1 cellular context compared by ENCODE assay signal in the genomic region with DNA sequence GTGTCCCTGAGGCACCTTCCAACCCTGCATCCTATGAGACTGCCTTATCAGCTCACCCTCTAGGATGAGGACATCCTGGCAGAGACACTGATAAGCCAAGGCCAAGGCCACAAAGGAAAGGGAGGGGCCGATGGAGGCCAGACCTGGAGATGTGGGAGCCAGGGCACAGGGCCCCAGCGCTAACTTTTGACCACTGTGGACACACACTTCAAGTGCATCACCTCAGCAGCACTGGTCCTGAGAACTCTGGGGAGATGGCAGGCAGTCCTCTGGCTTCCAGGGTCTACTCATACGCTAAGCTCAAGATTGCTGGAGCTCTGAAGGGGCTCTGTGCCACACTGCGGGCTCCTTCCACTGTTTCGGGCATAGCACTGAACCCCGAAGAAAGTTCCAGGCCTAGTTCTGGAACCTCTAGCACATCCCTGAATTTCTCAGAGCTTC.
TF ChIP-seq lines count a peak whose summit lies in the region.

No MANE protein-coding gene starts in this region.

TF ChIP-seq in HepG2, 621 proteins besides CTCF, POLR2A, EP300 and RAD21 (continued from another document and continues in another):
- TF ChIP-seq, protein P1, sequence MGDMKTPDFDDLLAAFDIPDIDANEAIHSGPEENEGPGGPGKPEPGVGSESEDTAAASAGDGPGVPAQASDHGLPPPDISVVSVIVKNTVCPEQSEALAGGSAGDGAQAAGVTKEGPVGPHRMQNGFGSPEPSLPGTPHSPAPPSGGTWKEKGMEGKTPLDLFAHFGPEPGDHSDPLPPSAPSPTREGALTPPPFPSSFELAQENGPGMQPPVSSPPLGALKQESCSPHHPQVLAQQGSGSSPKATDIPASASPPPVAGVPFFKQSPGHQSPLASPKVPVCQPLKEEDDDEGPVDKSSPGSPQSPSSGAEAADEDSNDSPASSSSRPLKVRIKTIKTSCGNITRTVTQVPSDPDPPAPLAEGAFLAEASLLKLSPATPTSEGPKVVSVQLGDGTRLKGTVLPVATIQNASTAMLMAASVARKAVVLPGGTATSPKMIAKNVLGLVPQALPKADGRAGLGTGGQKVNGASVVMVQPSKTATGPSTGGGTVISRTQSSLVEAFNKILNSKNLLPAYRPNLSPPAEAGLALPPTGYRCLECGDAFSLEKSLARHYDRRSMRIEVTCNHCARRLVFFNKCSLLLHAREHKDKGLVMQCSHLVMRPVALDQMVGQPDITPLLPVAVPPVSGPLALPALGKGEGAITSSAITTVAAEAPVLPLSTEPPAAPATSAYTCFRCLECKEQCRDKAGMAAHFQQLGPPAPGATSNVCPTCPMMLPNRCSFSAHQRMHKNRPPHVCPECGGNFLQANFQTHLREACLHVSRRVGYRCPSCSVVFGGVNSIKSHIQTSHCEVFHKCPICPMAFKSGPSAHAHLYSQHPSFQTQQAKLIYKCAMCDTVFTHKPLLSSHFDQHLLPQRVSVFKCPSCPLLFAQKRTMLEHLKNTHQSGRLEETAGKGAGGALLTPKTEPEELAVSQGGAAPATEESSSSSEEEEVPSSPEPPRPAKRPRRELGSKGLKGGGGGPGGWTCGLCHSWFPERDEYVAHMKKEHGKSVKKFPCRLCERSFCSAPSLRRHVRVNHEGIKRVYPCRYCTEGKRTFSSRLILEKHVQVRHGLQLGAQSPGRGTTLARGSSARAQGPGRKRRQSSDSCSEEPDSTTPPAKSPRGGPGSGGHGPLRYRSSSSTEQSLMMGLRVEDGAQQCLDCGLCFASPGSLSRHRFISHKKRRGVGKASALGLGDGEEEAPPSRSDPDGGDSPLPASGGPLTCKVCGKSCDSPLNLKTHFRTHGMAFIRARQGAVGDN (CRISPR knock-in tag; IDR thresholded peaks at IDR 0.05) = 0 out of 2 replicates have a peak, but pooled peaks have one; percentile 19
- TF ChIP-seq SP4 (CRISPR knock-in tag; IDR thresholded peaks at IDR 0.05) = no peak
- TF ChIP-seq TEAD3 (CRISPR knock-in tag; optimal IDR thresholded peaks at IDR 0.05; ENCODE audit: borderline replicate concordance) = no peak
- TF ChIP-seq, protein P2, sequence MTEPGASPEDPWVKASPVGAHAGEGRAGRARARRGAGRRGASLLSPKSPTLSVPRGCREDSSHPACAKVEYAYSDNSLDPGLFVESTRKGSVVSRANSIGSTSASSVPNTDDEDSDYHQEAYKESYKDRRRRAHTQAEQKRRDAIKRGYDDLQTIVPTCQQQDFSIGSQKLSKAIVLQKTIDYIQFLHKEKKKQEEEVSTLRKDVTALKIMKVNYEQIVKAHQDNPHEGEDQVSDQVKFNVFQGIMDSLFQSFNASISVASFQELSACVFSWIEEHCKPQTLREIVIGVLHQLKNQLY (CRISPR knock-in tag; IDR thresholded peaks at IDR 0.05) = no peak
- no peak for TF ChIP-seq ZEB1 (IDR thresholded peaks at IDR 0.05; ENCODE audit: insufficient replicate concordance, low read depth)
- no peak for TF ChIP-seq MAFF (IDR thresholded peaks at IDR 0.05; ENCODE audit: low read depth, low read length)
- TF ChIP-seq ZKSCAN1 (IDR thresholded peaks at IDR 0.05; ENCODE audit: low read length) = no peak
- no peak for TF ChIP-seq ZNF331 (CRISPR knock-in tag; IDR thresholded peaks at IDR 0.05)
- TF ChIP-seq GATAD1 (CRISPR knock-in tag; IDR thresholded peaks at IDR 0.05) = 0 out of 2 replicates have a peak, but pooled peaks have one; percentile 11
- TF ChIP-seq DPF2 (CRISPR knock-in tag; IDR thresholded peaks at IDR 0.05; ENCODE audit: borderline replicate concordance, low read depth) = no peak
- no peak for TF ChIP-seq SOX5 (CRISPR knock-in tag; IDR thresholded peaks at IDR 0.05; ENCODE audit: borderline replicate concordance)
- TF ChIP-seq TARDBP (CRISPR knock-in tag; IDR thresholded peaks at IDR 0.05) = peak; percentile 55; the same call in 1 of the 2 replicates
- TF ChIP-seq MAZ (IDR thresholded peaks at IDR 0.05; ENCODE audit: borderline replicate concordance, low read depth, low read length) = no peak
- TF ChIP-seq MAZ (CRISPR knock-in tag; IDR thresholded peaks at IDR 0.05; ENCODE audit: low read depth) = no peak
- TF ChIP-seq ZNF792 (CRISPR knock-in tag; IDR thresholded peaks at IDR 0.05) = no peak
- no peak for TF ChIP-seq CEBPB (IDR thresholded peaks at IDR 0.05; ENCODE audit: borderline replicate concordance, low read depth, low read length)
- TF ChIP-seq NPAS2 (CRISPR knock-in tag; IDR thresholded peaks at IDR 0.05; ENCODE audit: borderline replicate concordance) = no peak
- TF ChIP-seq ZNF282 (IDR thresholded peaks at IDR 0.05; ENCODE audit: partially characterized antibody) = no peak
- no peak for TF ChIP-seq NCOA5 (CRISPR knock-in tag; IDR thresholded peaks at IDR 0.05)
- TF ChIP-seq EEA1 (CRISPR knock-in tag; IDR thresholded peaks at IDR 0.05; ENCODE audit: borderline replicate concordance) = no peak
- TF ChIP-seq ZNF724P (CRISPR knock-in tag; IDR thresholded peaks at IDR 0.05; ENCODE audit: borderline replicate concordance) = no peak
- TF ChIP-seq MED13 (CRISPR knock-in tag; IDR thresholded peaks at IDR 0.05) = no peak
- no peak for TF ChIP-seq ZNF598 (CRISPR knock-in tag; IDR thresholded peaks at IDR 0.05; ENCODE audit: borderline replicate concordance)
- TF ChIP-seq SAP130 (CRISPR knock-in tag; IDR thresholded peaks at IDR 0.05; ENCODE audit: low read depth) = 0 out of 2 replicates have a peak, but pooled peaks have one; percentile 18
- no peak for TF ChIP-seq ZNF326 (CRISPR knock-in tag; IDR thresholded peaks at IDR 0.05; ENCODE audit: borderline replicate concordance)
- TF ChIP-seq HIVEP1 (CRISPR knock-in tag; IDR thresholded peaks at IDR 0.05) = no peak
- no peak for TF ChIP-seq ZSCAN12 (CRISPR knock-in tag; IDR thresholded peaks at IDR 0.05)
- TF ChIP-seq SETDB1 (CRISPR knock-in tag; IDR thresholded peaks at IDR 0.05; ENCODE audit: borderline replicate concordance) = no peak
- TF ChIP-seq ZNF180 (CRISPR knock-in tag; IDR thresholded peaks at IDR 0.05; ENCODE audit: borderline replicate concordance, low read depth) = no peak
- no peak for TF ChIP-seq ZNF605 (CRISPR knock-in tag; IDR thresholded peaks at IDR 0.05)
- TF ChIP-seq, protein P3, sequence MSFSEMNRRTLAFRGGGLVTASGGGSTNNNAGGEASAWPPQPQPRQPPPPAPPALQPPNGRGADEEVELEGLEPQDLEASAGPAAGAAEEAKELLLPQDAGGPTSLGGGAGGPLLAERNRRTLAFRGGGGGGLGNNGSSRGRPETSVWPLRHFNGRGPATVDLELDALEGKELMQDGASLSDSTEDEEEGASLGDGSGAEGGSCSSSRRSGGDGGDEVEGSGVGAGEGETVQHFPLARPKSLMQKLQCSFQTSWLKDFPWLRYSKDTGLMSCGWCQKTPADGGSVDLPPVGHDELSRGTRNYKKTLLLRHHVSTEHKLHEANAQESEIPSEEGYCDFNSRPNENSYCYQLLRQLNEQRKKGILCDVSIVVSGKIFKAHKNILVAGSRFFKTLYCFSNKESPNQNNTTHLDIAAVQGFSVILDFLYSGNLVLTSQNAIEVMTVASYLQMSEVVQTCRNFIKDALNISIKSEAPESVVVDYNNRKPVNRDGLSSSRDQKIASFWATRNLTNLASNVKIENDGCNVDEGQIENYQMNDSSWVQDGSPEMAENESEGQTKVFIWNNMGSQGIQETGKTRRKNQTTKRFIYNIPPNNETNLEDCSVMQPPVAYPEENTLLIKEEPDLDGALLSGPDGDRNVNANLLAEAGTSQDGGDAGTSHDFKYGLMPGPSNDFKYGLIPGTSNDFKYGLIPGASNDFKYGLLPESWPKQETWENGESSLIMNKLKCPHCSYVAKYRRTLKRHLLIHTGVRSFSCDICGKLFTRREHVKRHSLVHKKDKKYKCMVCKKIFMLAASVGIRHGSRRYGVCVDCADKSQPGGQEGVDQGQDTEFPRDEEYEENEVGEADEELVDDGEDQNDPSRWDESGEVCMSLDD (CRISPR knock-in tag; IDR thresholded peaks at IDR 0.05; ENCODE audit: borderline replicate concordance) = no peak
- TF ChIP-seq, protein P4, sequence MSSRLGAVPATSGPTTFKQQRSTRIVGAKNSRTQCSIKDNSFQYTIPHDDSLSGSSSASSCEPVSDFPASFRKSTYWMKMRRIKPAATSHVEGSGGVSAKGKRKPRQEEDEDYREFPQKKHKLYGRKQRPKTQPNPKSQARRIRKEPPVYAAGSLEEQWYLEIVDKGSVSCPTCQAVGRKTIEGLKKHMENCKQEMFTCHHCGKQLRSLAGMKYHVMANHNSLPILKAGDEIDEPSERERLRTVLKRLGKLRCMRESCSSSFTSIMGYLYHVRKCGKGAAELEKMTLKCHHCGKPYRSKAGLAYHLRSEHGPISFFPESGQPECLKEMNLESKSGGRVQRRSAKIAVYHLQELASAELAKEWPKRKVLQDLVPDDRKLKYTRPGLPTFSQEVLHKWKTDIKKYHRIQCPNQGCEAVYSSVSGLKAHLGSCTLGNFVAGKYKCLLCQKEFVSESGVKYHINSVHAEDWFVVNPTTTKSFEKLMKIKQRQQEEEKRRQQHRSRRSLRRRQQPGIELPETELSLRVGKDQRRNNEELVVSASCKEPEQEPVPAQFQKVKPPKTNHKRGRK (CRISPR knock-in tag; IDR thresholded peaks at IDR 0.05) = no peak
- TF ChIP-seq MIER2 (CRISPR knock-in tag; IDR thresholded peaks at IDR 0.05) = no peak
- no peak for TF ChIP-seq GLI4 (CRISPR knock-in tag; IDR thresholded peaks at IDR 0.05; ENCODE audit: borderline replicate concordance)
- no peak for TF ChIP-seq MEIS2 (CRISPR knock-in tag; IDR thresholded peaks at IDR 0.05)
- no peak for TF ChIP-seq ZBTB21 (CRISPR knock-in tag; IDR thresholded peaks at IDR 0.05)
- TF ChIP-seq PCBP1 (IDR thresholded peaks at IDR 0.05; ENCODE audit: borderline replicate concordance, low read depth, low read length) = no peak
- TF ChIP-seq, protein P5, sequence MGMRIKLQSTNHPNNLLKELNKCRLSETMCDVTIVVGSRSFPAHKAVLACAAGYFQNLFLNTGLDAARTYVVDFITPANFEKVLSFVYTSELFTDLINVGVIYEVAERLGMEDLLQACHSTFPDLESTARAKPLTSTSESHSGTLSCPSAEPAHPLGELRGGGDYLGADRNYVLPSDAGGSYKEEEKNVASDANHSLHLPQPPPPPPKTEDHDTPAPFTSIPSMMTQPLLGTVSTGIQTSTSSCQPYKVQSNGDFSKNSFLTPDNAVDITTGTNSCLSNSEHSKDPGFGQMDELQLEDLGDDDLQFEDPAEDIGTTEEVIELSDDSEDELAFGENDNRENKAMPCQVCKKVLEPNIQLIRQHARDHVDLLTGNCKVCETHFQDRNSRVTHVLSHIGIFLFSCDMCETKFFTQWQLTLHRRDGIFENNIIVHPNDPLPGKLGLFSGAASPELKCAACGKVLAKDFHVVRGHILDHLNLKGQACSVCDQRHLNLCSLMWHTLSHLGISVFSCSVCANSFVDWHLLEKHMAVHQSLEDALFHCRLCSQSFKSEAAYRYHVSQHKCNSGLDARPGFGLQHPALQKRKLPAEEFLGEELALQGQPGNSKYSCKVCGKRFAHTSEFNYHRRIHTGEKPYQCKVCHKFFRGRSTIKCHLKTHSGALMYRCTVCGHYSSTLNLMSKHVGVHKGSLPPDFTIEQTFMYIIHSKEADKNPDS (CRISPR knock-in tag; IDR thresholded peaks at IDR 0.05) = no peak
- TF ChIP-seq AKAP8 (CRISPR knock-in tag; IDR thresholded peaks at IDR 0.05) = no peak
- TF ChIP-seq, protein P6, sequence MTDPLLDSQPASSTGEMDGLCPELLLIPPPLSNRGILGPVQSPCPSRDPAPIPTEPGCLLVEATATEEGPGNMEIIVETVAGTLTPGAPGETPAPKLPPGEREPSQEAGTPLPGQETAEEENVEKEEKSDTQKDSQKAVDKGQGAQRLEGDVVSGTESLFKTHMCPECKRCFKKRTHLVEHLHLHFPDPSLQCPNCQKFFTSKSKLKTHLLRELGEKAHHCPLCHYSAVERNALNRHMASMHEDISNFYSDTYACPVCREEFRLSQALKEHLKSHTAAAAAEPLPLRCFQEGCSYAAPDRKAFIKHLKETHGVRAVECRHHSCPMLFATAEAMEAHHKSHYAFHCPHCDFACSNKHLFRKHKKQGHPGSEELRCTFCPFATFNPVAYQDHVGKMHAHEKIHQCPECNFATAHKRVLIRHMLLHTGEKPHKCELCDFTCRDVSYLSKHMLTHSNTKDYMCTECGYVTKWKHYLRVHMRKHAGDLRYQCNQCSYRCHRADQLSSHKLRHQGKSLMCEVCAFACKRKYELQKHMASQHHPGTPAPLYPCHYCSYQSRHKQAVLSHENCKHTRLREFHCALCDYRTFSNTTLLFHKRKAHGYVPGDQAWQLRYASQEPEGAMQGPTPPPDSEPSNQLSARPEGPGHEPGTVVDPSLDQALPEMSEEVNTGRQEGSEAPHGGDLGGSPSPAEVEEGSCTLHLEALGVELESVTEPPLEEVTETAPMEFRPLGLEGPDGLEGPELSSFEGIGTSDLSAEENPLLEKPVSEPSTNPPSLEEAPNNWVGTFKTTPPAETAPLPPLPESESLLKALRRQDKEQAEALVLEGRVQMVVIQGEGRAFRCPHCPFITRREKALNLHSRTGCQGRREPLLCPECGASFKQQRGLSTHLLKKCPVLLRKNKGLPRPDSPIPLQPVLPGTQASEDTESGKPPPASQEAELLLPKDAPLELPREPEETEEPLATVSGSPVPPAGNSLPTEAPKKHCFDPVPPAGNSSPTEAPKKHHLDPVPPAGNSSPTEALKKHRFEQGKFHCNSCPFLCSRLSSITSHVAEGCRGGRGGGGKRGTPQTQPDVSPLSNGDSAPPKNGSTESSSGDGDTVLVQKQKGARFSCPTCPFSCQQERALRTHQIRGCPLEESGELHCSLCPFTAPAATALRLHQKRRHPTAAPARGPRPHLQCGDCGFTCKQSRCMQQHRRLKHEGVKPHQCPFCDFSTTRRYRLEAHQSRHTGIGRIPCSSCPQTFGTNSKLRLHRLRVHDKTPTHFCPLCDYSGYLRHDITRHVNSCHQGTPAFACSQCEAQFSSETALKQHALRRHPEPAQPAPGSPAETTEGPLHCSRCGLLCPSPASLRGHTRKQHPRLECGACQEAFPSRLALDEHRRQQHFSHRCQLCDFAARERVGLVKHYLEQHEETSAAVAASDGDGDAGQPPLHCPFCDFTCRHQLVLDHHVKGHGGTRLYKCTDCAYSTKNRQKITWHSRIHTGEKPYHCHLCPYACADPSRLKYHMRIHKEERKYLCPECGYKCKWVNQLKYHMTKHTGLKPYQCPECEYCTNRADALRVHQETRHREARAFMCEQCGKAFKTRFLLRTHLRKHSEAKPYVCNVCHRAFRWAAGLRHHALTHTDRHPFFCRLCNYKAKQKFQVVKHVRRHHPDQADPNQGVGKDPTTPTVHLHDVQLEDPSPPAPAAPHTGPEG (CRISPR knock-in tag; IDR thresholded peaks at IDR 0.05) = no peak
